ENCODE assay signal across 8 cellular contexts in the genomic region with DNA sequence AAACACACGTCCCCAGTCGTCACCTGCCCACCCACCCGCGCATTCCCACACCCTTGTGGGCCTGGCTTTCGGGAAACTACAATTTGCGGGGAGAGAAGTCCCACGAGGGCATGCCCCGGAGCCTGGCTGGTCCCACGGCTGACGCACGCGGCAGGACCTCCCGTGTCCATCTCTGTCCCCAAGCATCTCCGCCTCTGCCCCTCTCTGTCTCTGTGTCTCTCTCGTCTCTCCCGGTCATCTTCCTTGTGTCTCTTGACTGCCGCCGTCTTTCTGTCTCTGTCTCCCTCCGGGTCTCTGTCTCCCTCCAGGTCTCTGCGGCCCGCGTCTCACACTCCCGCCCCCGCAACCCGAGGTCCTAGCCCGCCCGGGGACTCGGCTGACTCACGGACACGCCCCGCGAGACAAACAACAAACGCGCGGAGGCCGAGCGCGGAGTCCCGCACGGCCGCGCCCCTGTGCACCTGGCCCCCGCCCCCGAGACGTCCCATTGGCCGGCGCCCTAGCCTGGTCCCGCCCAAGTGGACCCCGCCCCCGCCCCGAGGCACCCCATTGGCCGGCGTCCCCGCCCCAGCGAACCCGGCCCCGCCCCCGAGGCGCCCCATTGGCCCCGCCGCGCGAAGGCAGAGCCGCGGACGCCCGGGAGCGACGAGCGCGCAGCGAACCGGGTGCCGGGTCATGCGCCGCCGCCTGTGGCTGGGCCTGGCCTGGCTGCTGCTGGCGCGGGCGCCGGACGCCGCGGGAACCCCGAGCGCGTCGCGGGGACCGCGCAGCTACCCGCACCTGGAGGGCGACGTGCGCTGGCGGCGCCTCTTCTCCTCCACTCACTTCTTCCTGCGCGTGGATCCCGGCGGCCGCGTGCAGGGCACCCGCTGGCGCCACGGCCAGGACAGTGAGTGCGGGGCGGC. TPM values are rescaled to one million over a fixed set of nuclear protein-coding genes. Genes with fewer than 3 reads are reported as not detected.
A peak's percentile ranks its signal among the peaks of the same experiment; 100 is the strongest.
DNase-seq lines count a peak whose midpoint lies in the region; ATAC-seq and TF ChIP-seq lines count a peak whose summit lies in the region.

Gene FGF22 (plus strand): TSS at position 629 of the 905 bp plus-strand sequence. CDS start 47 bp downstream, at position 676.

- peak within 1 kb of the TSS; percentile 87 for H3K4me2 ChIP-seq in mammary epithelial cell (ENCODE audit: insufficient read depth, low read depth, low read length)

- no TSS peak for BruUV-seq in mammary epithelial cell (replicated peaks; lab: Mats Ljungman, UMichigan)

- H3K4me1 ChIP-seq in mammary epithelial cell (ENCODE audit: insufficient read depth, low read length): peaks cover 8% of the 10 kb centered on the region

- CTCF ChIA-PET in WTC11 (lab: Charles Lee) (no interaction called here), mammary epithelial cell (lab: Charles Lee; ENCODE audit: low non-redundant PET) (no interaction called here)

- no peaks in the 10 kb centered on the region for H3K27me3 ChIP-seq in mammary epithelial cell (ENCODE audit: insufficient read depth, low read length)

- H3K27me3 Mint-ChIP-seq in WTC11 (ENCODE audit: low read depth): peaks cover 26% of the 10 kb centered on the region

- TF ChIP-seq CTCF in HFF-Myc (IDR thresholded peaks at IDR 0.05; ENCODE audit: low read depth, low read length, missing control alignments) (no peak), WTC11 (IDR thresholded peaks at IDR 0.05) (no peak), mammary epithelial cell (conservative IDR thresholded peaks at IDR 0.05 in 1 of 2, IDR thresholded peaks at IDR 0.05 in 1 of 2; ENCODE audit: extremely low read depth in 1 of 2, insufficient read depth in 1 of 2, low read depth in 1 of 2, low read length in 2 of 2) (no peak)

- H3K4me3 ChIP-seq in HFF-Myc (replicated peaks; ENCODE audit: low read depth, low read length) (peak within 1 kb of the TSS; percentile 24), mammary epithelial cell (replicated peaks in 1 of 3; ENCODE audit: insufficient read depth in 1 of 3, low read depth in 2 of 3, low read length in 3 of 3) (peak within 1 kb of the TSS; percentile 41 to 57 (median 46)), skin epidermis (peak within 1 kb of the TSS; percentile 22 to 42 (median 34))

- ATAC-seq in WTC11 (peak; percentile 92), GM21390 (IDR thresholded peaks at IDR 0.05; ENCODE audit: unreplicated experiment) (no peak)

- H3K27ac ChIP-seq in mammary epithelial cell (ENCODE audit: insufficient read depth, low read depth, low read length): no peak within 1 kb of the TSS
- H3K27ac ChIP-seq in skin epidermis: peak within 1 kb of the TSS in 5 of 21 experiments; percentile 7 to 49 (median 11)

- H3K36me3 Mint-ChIP-seq in WTC11: no peaks in the 10 kb centered on the region

- intact Hi-C loops in mammary epithelial cell (cut with micrococcal nuclease): no loop called here

- dilution Hi-C loops in mammary epithelial cell (cut with HindIII; ENCODE audit: low sequenced_read_pairs): no loop called here

- H3K9me3 Mint-ChIP-seq in WTC11: peaks cover 4% of the 10 kb centered on the region; the same call in 1 of the 2 replicates

- H3K4me1 Mint-ChIP-seq in WTC11: peaks cover 4% of the 10 kb centered on the region

- H3K36me3 ChIP-seq in mammary epithelial cell (ENCODE audit: insufficient read depth, low read length): no peaks in the 10 kb centered on the region

- POLR2A ChIA-PET in WTC11 (lab: Charles Lee): no interaction called here

- peaks cover 4% of the 10 kb centered on the region for H3K79me2 ChIP-seq in mammary epithelial cell (ENCODE audit: insufficient read depth, low read length)

- no peak within 1 kb of the TSS for H3K27ac Mint-ChIP-seq in WTC11

- H3K9me3 ChIP-seq in mammary epithelial cell (replicated peaks; ENCODE audit: insufficient read depth, low read length): no peaks in the 10 kb centered on the region

- WGBS in mammary epithelial cell (ENCODE audit: low coverage, missing lambda C conversion rate): 33% methylated on average over 3 of the region's 108 CpGs

- no peaks in the 10 kb centered on the region for H4K20me1 ChIP-seq in mammary epithelial cell (ENCODE audit: insufficient read depth, low read length)

- H2AFZ ChIP-seq in mammary epithelial cell (ENCODE audit: low read depth, low read length): peak within 1 kb of the TSS; percentile 77

- in situ Hi-C loops in mammary epithelial cell (cut with MboI; ENCODE audit: low sequenced_read_pairs in 2 of 2): no loop called here

- no peak within 1 kb of the TSS for H3K9ac ChIP-seq in mammary epithelial cell (ENCODE audit: insufficient read depth, low read length)

- DNase-seq in DMS153 treated with DMSO at 0.1 percent for 48 hours (lab: John Stamatoyannopoulos, UW; ENCODE audit: unreplicated experiment) (peak; percentile 25), HFF-Myc (ENCODE audit: extremely low read depth, low read depth) (no peak), NCI-H2029 treated with DMSO at 0.1 percent for 48 hours (lab: John Stamatoyannopoulos, UW) (peak; percentile 26), WTC11 (ENCODE audit: low spot score) (peak; percentile 93), mammary epithelial cell (peak; percentile 88), iPS-NIHi7 (ENCODE audit: extremely low spot score) (peak; percentile 99)

- H3K4me3 Mint-ChIP-seq in WTC11: peak within 1 kb of the TSS; percentile 76

TF ChIP-seq in WTC11, 78 proteins besides CTCF, POLR2A, EP300 and RAD21:
- peak; percentile 27; the same call in 1 of the 2 replicates for TF ChIP-seq E2F5 (CRISPR knock-in tag; IDR thresholded peaks at IDR 0.05)
- no peak for TF ChIP-seq JAZF1 (CRISPR knock-in tag; IDR thresholded peaks at IDR 0.05)
- no peak for TF ChIP-seq NR3C1 (CRISPR knock-in tag; conservative IDR thresholded peaks at IDR 0.05; ENCODE audit: low read depth)
- TF ChIP-seq IRF1 (CRISPR knock-in tag; IDR thresholded peaks at IDR 0.05): no peak
- TF ChIP-seq SP1 (CRISPR knock-in tag; conservative IDR thresholded peaks at IDR 0.05): peak; percentile 89
- TF ChIP-seq NFYB (CRISPR knock-in tag; conservative IDR thresholded peaks at IDR 0.05; ENCODE audit: low read depth): peak; percentile 78
- 0 out of 2 replicates have a peak, but pooled peaks have one; percentile 38 for TF ChIP-seq USF2 (CRISPR knock-in tag; IDR thresholded peaks at IDR 0.05)

RNA-seq across cellular contexts. Expression of gene FGF22, which starts in this region (rescaled TPM):
- total RNA-seq in WTC11 (2021) (1.4 to 1.6 TPM (median 1.6 TPM) in 3 replicates), mammary epithelial cell (not detected)
- not detected for polyA plus RNA-seq in mammary epithelial cell
- polyA minus RNA-seq in mammary epithelial cell: not detected

Comparison
In these comparisons a context has a peak if more than half of its experiments do, and no peak if none do; other contexts are left out.
1. Peak in DNase-seq, H3K4me3 ChIP-seq and H3K4me2 ChIP-seq in mammary epithelial cell; RNA of the gene not detected or under 1 TPM.